In the genomic region with DNA sequence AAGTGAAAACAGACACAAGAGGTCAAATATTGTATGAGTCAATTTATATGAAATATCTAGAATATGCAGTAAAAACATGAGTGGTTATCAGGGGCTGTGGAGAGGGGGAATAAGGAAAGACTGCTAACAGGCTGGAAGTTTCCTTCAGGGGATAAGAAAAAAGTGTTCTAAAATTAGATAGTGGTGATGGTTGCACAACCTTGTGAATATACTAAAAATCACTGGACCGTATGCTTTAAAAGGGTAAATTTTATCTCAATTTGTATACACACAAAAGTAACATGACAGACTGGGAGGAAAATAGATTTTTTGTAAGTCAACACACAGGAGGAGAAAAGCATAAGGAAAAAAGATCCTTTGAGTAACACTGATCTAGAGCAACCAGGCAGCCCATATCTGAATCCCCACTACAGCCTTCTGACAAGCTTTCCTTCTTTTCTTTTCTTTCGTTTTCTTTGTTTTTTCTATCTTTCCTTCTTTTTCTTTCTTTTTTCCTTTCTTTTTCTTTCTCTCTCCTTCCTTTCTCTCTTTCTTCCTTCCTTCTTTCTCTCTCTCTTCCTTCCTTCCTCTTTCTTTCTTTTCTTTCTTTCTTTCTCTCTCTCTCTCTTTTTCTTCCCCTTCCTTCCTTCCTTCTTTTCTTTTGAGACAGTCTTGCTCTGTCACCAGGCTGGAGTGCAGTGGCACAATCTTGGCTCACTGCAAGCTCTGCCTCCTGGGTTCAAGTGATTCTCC, we compare ENCODE assay signal across 17 cellular contexts.
DNase-seq lines count a peak whose midpoint lies in the region; ATAC-seq and TF ChIP-seq lines count a peak whose summit lies in the region.
"Had no signal": no experiment of that assay in that cellular context is flagged by ENCODE, and none has a peak within 500 bp of the region (broad histone marks: within the 10 kb centered on the region; RNA-seq: fewer than 3 reads in every experiment).

No MANE protein-coding gene starts in this region.

- H3K9ac ChIP-seq in BLaER1 treated with 17β-estradiol and CSF1 and Interleukin-3, amounts not matched to agents 10 nM and 100 nM, result peak overlapping the region in 7 of 11 experiments; percentile 4 to 61 (median 42); a peak in 7 of 22 replicates

- H3K9me3 ChIP-seq in BLaER1 treated with 17β-estradiol and CSF1 and Interleukin-3, amounts not matched to agents 10 nM and 100 nM (replicated peaks in 1 of 11), result peaks cover 5 to 26% (median 22%) of the 10 kb centered on the region in 11 experiments; a peak in 20 of 22 replicates
- H3K9me3 ChIP-seq in CD4-positive, alpha-beta T cell (ENCODE audit: control insufficient read depth, low read length), result peaks cover 5% of the 10 kb centered on the region
- H3K9me3 ChIP-seq in T-helper 17 cell (ENCODE audit: control insufficient read depth, low read length, poor library complexity, severe bottlenecking), result no peaks in the 10 kb centered on the region
- peaks cover 0 to 5% (median 0%) of the 10 kb centered on the region in 3 donors for H3K9me3 ChIP-seq in esophagus squamous epithelium

- no peaks in the 10 kb centered on the region for H3K27me3 Mint-ChIP-seq in CD4-positive, alpha-beta T cell
- H3K27me3 Mint-ChIP-seq in T-helper 17 cell, result no peaks in the 10 kb centered on the region

- peaks cover 28 to 60% (median 42%) of the 10 kb centered on the region in 10 experiments for H3K4me1 ChIP-seq in BLaER1 treated with 17β-estradiol and CSF1 and Interleukin-3, amounts not matched to agents 10 nM and 100 nM
- H3K4me1 ChIP-seq in esophagus squamous epithelium, result peaks cover 0 to 22% (median 6%) of the 10 kb centered on the region in 3 donors

- no peak for ATAC-seq in CD4-positive, alpha-beta T cell (ENCODE audit: poor library complexity)
- ATAC-seq in T-helper 17 cell (no peak), sciatic nerve (no peak)
- ATAC-seq: activated naive CD4-positive, alpha-beta T cell treated with anti-CD3 and anti-CD28 coated beads, Interleukin-2, amount 50 U/mL, for 72 hours had no signal

- peak overlapping the region in 3 of 10 experiments; percentile 12 to 27 (median 27); a peak in 3 of 20 replicates for H3K4me3 ChIP-seq in BLaER1 treated with 17β-estradiol and CSF1 and Interleukin-3, amounts not matched to agents 10 nM and 100 nM
- H3K4me3 ChIP-seq in fibroblast of pulmonary artery (replicated peaks; ENCODE audit: low read depth, low read length), result no peak overlapping the region
- no peak overlapping the region for H3K4me3 ChIP-seq in esophagus squamous epithelium

- peak overlapping the region; percentile 67 for H3K27ac Mint-ChIP-seq in CD4-positive, alpha-beta T cell
- peak overlapping the region; percentile 59 for H3K27ac Mint-ChIP-seq in T-helper 17 cell

- peaks cover 93% of the 10 kb centered on the region for H3K36me3 Mint-ChIP-seq in CD4-positive, alpha-beta T cell (ENCODE audit: low read depth)
- H3K36me3 Mint-ChIP-seq in T-helper 17 cell (ENCODE audit: low read depth), result peaks cover 2% of the 10 kb centered on the region

- no peak for TF ChIP-seq POLR2A in esophagus squamous epithelium (IDR thresholded peaks at IDR 0.05)

- H3K36me3 ChIP-seq in BLaER1 treated with 17β-estradiol and CSF1 and Interleukin-3, amounts not matched to agents 10 nM and 100 nM, result peaks cover 13 to 69% (median 57%) of the 10 kb centered on the region in 11 experiments
- peaks cover 0 to 13% (median 0%) of the 10 kb centered on the region in 3 donors for H3K36me3 ChIP-seq in esophagus squamous epithelium

- peak overlapping the region in 10 of 11 experiments; percentile 36 to 77 (median 72); a peak in 18 of 22 replicates for H3K27ac ChIP-seq in BLaER1 treated with 17β-estradiol and CSF1 and Interleukin-3, amounts not matched to agents 10 nM and 100 nM
- no peak overlapping the region for H3K27ac ChIP-seq in CD4-positive, alpha-beta T cell (ENCODE audit: low read depth, low read length)
- H3K27ac ChIP-seq in esophagus squamous epithelium, result no peak overlapping the region

- whole genome bisulfite sequencing in esophagus squamous epithelium, 2 donors, result 62 to 66% methylated on average over 2 of the region's 2 CpGs

- CTCF ChIA-PET in CD4-positive, alpha-beta T cell (lab: Charles Lee), result interaction anchor here (0.8 kb wide), 1 partner anchor 17 kb away, joined by 4 read pairs; no protein-coding TSS in a partner anchor

- H3K4me2 ChIP-seq in BLaER1 treated with 17β-estradiol and CSF1 and Interleukin-3, amounts not matched to agents 10 nM and 100 nM, result peak overlapping the region; percentile 42 to 74 (median 57); a peak in 21 of 22 replicates

- H4K20me1 ChIP-seq in BLaER1 treated with 17β-estradiol and CSF1 and Interleukin-3, amounts not matched to agents 10 nM and 100 nM, result peaks cover 0 to 19% (median 0%) of the 10 kb centered on the region in 11 experiments; a peak in 2 of 22 replicates

- H3K4me3 Mint-ChIP-seq in CD4-positive, alpha-beta T cell, result no peak overlapping the region
- no peak overlapping the region for H3K4me3 Mint-ChIP-seq in T-helper 17 cell

- DNase-seq in CD4-positive, alpha-beta T cell, result no peak
- no peak for DNase-seq in T-helper 17 cell
- DNase-seq in fibroblast of pulmonary artery (ENCODE audit: low read depth), result peak; percentile 43
- DNase-seq in sciatic nerve (ENCODE audit: low spot score), result no peak
- DNase-seq in esophagus squamous epithelium (lab: John Stamatoyannopoulos, UW), result no peak
- DNase-seq in NCI-H345 treated with DMSO at 0.1 percent for 48 hours (lab: John Stamatoyannopoulos, UW; ENCODE audit: unreplicated experiment), result no peak
- DNase-seq: activated CD4-positive, alpha-beta T cell treated with anti-CD3 and anti-CD28 coated beads for 4 hours; AML-193; effector CD4-positive, alpha-beta T cell; GDM1; NCI-H526 treated with DMSO at 0.1 percent for 48 hours; SHP77 treated with DMSO at 0.1 percent for 48 hours; small intestine; stimulated activated CD4-positive, alpha-beta T cell treated with anti-CD3 and anti-CD28 coated beads, Interleukin-4, amount 100 ng/mL, for 1 hour; T-helper 9 cell had no signal

- no peaks in the 10 kb centered on the region for H3K9me3 Mint-ChIP-seq in CD4-positive, alpha-beta T cell
- H3K9me3 Mint-ChIP-seq: activated naive CD4-positive, alpha-beta T cell treated with anti-CD3 and anti-CD28 coated beads, Interleukin-2, amount 50 U/mL, for 72 hours had no signal

- TF ChIP-seq CTCF in CD4-positive, alpha-beta T cell (IDR thresholded peaks at IDR 0.05), result no peak
- TF ChIP-seq CTCF in fibroblast of pulmonary artery (IDR thresholded peaks at IDR 0.05; ENCODE audit: low read length, missing control alignments) (no peak), esophagus squamous epithelium (IDR thresholded peaks at IDR 0.05) (no peak)

- intact Hi-C loops in CD4-positive, alpha-beta T cell (cut with DNase I, micrococcal nuclease), result no loop called here
- intact Hi-C loops in sciatic nerve (cut with DNase I) (no loop called here), esophagus squamous epithelium (cut with DNase I) (no loop called here)

- H3K4me1 Mint-ChIP-seq in CD4-positive, alpha-beta T cell (ENCODE audit: low read depth), result peaks cover 74% of the 10 kb centered on the region
- H3K4me1 Mint-ChIP-seq in T-helper 17 cell, result peaks cover 47% of the 10 kb centered on the region

- POLR2A ChIA-PET in CD4-positive, alpha-beta T cell (lab: Charles Lee), result no interaction called here

- no peaks in the 10 kb centered on the region for H3K27me3 ChIP-seq in BLaER1 treated with 17β-estradiol and CSF1 and Interleukin-3, amounts not matched to agents 10 nM and 100 nM
- H3K27me3 ChIP-seq in CD4-positive, alpha-beta T cell (ENCODE audit: control insufficient read depth, insufficient read depth, low read length), result no peaks in the 10 kb centered on the region
- no peaks in the 10 kb centered on the region for H3K27me3 ChIP-seq in esophagus squamous epithelium

Comparison
In these comparisons a context has a peak if more than half of its experiments do, and no peak if none do; other contexts are left out.
1. H3K27ac ChIP-seq: peak in BLaER1 treated with 17β-estradiol and CSF1 and Interleukin-3, amounts not matched to agents 10 nM and 100 nM (10 of 11); none in CD4-positive, alpha-beta T cell (single experiment) and esophagus squamous epithelium (0 of 4).